ENCODE assay signal across 19 cellular contexts in genomic region chr3:140571836-140572235, GRCh38.
"Had no signal": no experiment of that assay in that cellular context is flagged by ENCODE, and none has a peak within 500 bp of the region (broad histone marks: within the 10 kb centered on the region; RNA-seq: fewer than 3 reads in every experiment).

No MANE protein-coding gene starts in this region.

- H3K27me3 ChIP-seq: heart left ventricle, left lung, neural progenitor cell, sigmoid colon had no signal

- ATAC-seq: esophagus mucosa; left lung; natural killer cell treated with Interleukin-12 subunit alpha and Interleukin-12 subunit beta and Interleukin-15 and Interleukin-18, amount 100 ng/mL, for 72 hours; psoas muscle had no signal

- H3K36me3 Mint-ChIP-seq: natural killer cell treated with Interleukin-12 subunit alpha and Interleukin-12 subunit beta and Interleukin-15 and Interleukin-18, amount 100 ng/mL, for 72 hours; neural progenitor cell; type B pancreatic cell had no signal

- DNase-seq: effector memory CD4-positive, alpha-beta T cell; hypothalamus; islet precursor cell; left lung; mesenchymal stem cell; midbrain; occipital lobe; psoas muscle; sigmoid colon; small intestine; stimulated activated CD4-positive, alpha-beta T cell treated with anti-CD3 and anti-CD28 coated beads, Interleukin-12 subunit alpha, Interleukin-12 subunit beta, amount 100 ng/mL, for 4 hours; stimulated activated naive CD4-positive, alpha-beta T cell treated with Interleukin-2 at 50 U/mL for 16 hours had no signal

- H3K9me3 Mint-ChIP-seq: natural killer cell treated with Interleukin-12 subunit alpha and Interleukin-12 subunit beta and Interleukin-15 and Interleukin-18, amount 100 ng/mL, for 72 hours; neural progenitor cell; type B pancreatic cell had no signal

- H3K4me3 Mint-ChIP-seq: natural killer cell treated with Interleukin-12 subunit alpha and Interleukin-12 subunit beta and Interleukin-15 and Interleukin-18, amount 100 ng/mL, for 72 hours; neural progenitor cell; type B pancreatic cell had no signal

- H3K36me3 ChIP-seq: heart left ventricle, left lung, neural progenitor cell, sigmoid colon had no signal

- H3K4me1 Mint-ChIP-seq: neural progenitor cell had no signal

- H3K27me3 Mint-ChIP-seq: natural killer cell treated with Interleukin-12 subunit alpha and Interleukin-12 subunit beta and Interleukin-15 and Interleukin-18, amount 100 ng/mL, for 72 hours; type B pancreatic cell had no signal

- H3K4me1 ChIP-seq: left lung, neural progenitor cell, parathyroid adenoma, psoas muscle had no signal

- H3K27ac Mint-ChIP-seq: natural killer cell treated with Interleukin-12 subunit alpha and Interleukin-12 subunit beta and Interleukin-15 and Interleukin-18, amount 100 ng/mL, for 72 hours; neural progenitor cell; type B pancreatic cell had no signal

- H3K9me3 ChIP-seq: heart left ventricle, left lung, psoas muscle, sigmoid colon had no signal

- H3K4me3 ChIP-seq: heart left ventricle, left lung, lung, neural progenitor cell, psoas muscle, sigmoid colon had no signal

- H3K27ac ChIP-seq: left lung, neural progenitor cell, parathyroid adenoma, psoas muscle, sigmoid colon had no signal
